Comparison of ENCODE assay signal across 24 cellular contexts in genomic region chr14:85315290-85315689, GRCh38.
A peak's percentile ranks its signal among the peaks of the same experiment; 100 is the strongest.
DNase-seq lines count a peak whose midpoint lies in the region; ATAC-seq and TF ChIP-seq lines count a peak whose summit lies in the region.
"Had no signal": no experiment of that assay in that cellular context is flagged by ENCODE, and none has a peak within 500 bp of the region (broad histone marks: within the 10 kb centered on the region; RNA-seq: fewer than 3 reads in every experiment).

No MANE protein-coding gene starts in this region.

- no peaks in the 10 kb centered on the region for H3K36me3 ChIP-seq in HAP-1 (replicated peaks)
- no peaks in the 10 kb centered on the region for H3K36me3 ChIP-seq in neutrophil

- H3K9me3 ChIP-seq in HAP-1, result no peaks in the 10 kb centered on the region
- no peaks in the 10 kb centered on the region for H3K9me3 ChIP-seq in neutrophil

- peak overlapping the region; percentile 84 for H3K27ac ChIP-seq in neutrophil
- H3K27ac ChIP-seq: KMS-11 had no signal

- H3K4me1 ChIP-seq in HAP-1 (peaks cover 38% of the 10 kb centered on the region), neutrophil (ENCODE audit: control insufficient read depth in 1 of 2, insufficient read depth in 1 of 2, low read depth in 1 of 2, low read length in 1 of 2) (peaks cover 37 to 38% of the 10 kb centered on the region in 2 experiments)

- ATAC-seq in HG02885 (IDR thresholded peaks at IDR 0.05; ENCODE audit: poor library complexity, unreplicated experiment), result no peak
- ATAC-seq in HG03521 (IDR thresholded peaks at IDR 0.05; ENCODE audit: unreplicated experiment), result no peak
- ATAC-seq: T-helper 17 cell had no signal

- in situ Hi-C loops in HAP-1 (cut with MboI; ENCODE audit: low sequenced_read_pairs), result no loop called here

- H3K27me3 ChIP-seq in HAP-1 (ENCODE audit: low read depth) (no peaks in the 10 kb centered on the region), neutrophil (no peaks in the 10 kb centered on the region)

- H3K4me3 ChIP-seq in HAP-1 (no peak overlapping the region), neutrophil (ENCODE audit: low read depth in 1 of 2, low read length in 1 of 2) (no peak overlapping the region)
- H3K4me3 ChIP-seq: GM23248 had no signal

- TF ChIP-seq CTCF in neutrophil (IDR thresholded peaks at IDR 0.05), result no peak

- peak; percentile 32 to 79 for DNase-seq in HAP-1 (ENCODE audit: low spot score in 2 of 2)
- peak; percentile 10 for DNase-seq in NCI-H526 treated with DMSO at 0.1 percent for 48 hours (lab: John Stamatoyannopoulos, UW)
- DNase-seq in foreskin melanocyte, result peak; percentile 69
- DNase-seq in SW480 (ENCODE audit: low spot score), result no peak
- DNase-seq: Calu3; DMS79 treated with DMSO at 0.1 percent for 48 hours; GF-D8; H7; NCI-H1092 treated with DMSO at 0.1 percent for 48 hours; NCI-H1436 treated with DMSO at 0.1 percent for 48 hours; NCI-H187 treated with DMSO at 0.1 percent for 48 hours; NCI-H2107; NCI-H524; NCI-H82; NK-92 treated with Interleukin-12 subunit alpha and Interleukin-12 subunit beta, amount 100 ng/mL, for 24 hours; Right ventricle myocardium superior; RPMI8226; SW 1271; T-helper 17 cell had no signal
